17 cellular contexts compared by ENCODE assay signal in the genomic region with DNA sequence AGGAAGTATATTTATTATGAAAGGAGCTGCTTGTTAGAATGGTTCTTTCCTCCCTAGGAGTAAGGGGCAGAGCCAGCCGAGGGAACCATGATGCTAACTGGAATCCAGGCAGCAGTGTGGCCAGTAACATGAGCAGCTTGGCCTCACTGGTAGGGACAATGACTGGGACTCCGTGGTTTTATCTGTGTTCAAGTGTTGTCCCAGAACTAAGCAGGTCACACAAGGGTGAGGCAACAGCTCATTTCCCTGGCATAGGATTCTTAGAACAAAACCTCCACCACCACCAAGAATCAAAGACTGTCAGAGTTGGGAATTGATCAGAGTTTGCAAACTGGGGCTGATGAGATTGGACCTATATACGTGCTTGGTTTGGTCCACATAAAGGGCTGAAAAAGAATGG.
"Had no signal": no experiment of that assay in that cellular context is flagged by ENCODE, and none has a peak within 500 bp of the region (broad histone marks: within the 10 kb centered on the region; RNA-seq: fewer than 3 reads in every experiment).

No MANE protein-coding gene starts in this region.

- H3K4me1 ChIP-seq: heart right ventricle, pancreas, spleen had no signal

- H3K36me3 ChIP-seq: cardiac muscle cell, esophagus muscularis mucosa, gastroesophageal sphincter, heart right ventricle, neutrophil, pancreas, spleen, thoracic aorta had no signal

- H3K27me3 ChIP-seq: cardiac muscle cell, esophagus muscularis mucosa, gastroesophageal sphincter, neutrophil, pancreas, spleen had no signal

- ATAC-seq: gastroesophageal sphincter; mucosa of descending colon; pancreas; stimulated activated naive B cell treated with anti-CD40 and anti-IgM and Interleukin-4, amounts not matched to agents 10 μg/mL and 1 μg/mL and 100 μg/mL, for 72 hours had no signal

- H3K9me3 ChIP-seq: esophagus muscularis mucosa, gastroesophageal sphincter, heart right ventricle, mucosa of descending colon, neutrophil, pancreas, spleen, thoracic aorta had no signal

- H3K27ac ChIP-seq: cardiac muscle cell, esophagus muscularis mucosa, gastroesophageal sphincter, heart right ventricle, neutrophil, pancreas, spleen, thoracic aorta had no signal

- DNase-seq: activated B cell treated with CpG ODN at 0.5 μM for 24 hours; activated CD4-positive, alpha-beta memory T cell treated with anti-CD3 and anti-CD28 coated beads for 36 hours; activated CD4-positive, alpha-beta T cell treated with anti-CD3 and anti-CD28 coated beads for 4 hours; activated T-cell treated with anti-CD3 and anti-CD28 coated beads for 4 hours; dermis blood vessel endothelial cell; effector memory CD4-positive, alpha-beta T cell; heart right ventricle; mucosa of descending colon; naive B cell; pancreas; spleen; stimulated activated naive B cell treated with anti-CD40 and anti-IgM and Interleukin-4, amounts not matched to agents 10 μg/mL and 1 μg/mL and 100 μg/mL, for 72 hours had no signal

- H3K4me3 ChIP-seq: cardiac muscle cell, esophagus muscularis mucosa, gastroesophageal sphincter, heart right ventricle, mucosa of descending colon, pancreas, spleen, thoracic aorta had no signal
